Comparison of ENCODE assay signal across 8 cellular contexts in genomic region chr5:168579206-168579986, GRCh38. TPM values are rescaled to one million over a fixed set of nuclear protein-coding genes. Genes with fewer than 3 reads are reported as not detected.
A peak's percentile ranks its signal among the peaks of the same experiment; 100 is the strongest.
DNase-seq lines count a peak whose midpoint lies in the region; ATAC-seq lines count a peak whose summit lies in the region.

PANK3 (minus strand) TSS chr5:168579368; CDS start chr5:168579283, 85 bp downstream.

- peak within 1 kb of the TSS; percentile 92 for H3K9ac ChIP-seq in rectal smooth muscle tissue (ENCODE audit: low read length)

- peak within 1 kb of the TSS; percentile 98 for H3K4me3 ChIP-seq in rectal smooth muscle tissue (ENCODE audit: low read length)
- peak within 1 kb of the TSS; percentile 31 to 86 for H3K4me3 ChIP-seq in aorta (ENCODE audit: low read length in 2 of 2)

- peak; percentile 91 for ATAC-seq in GM18508 (IDR thresholded peaks at IDR 0.05; ENCODE audit: insufficient read depth, unreplicated experiment)
- peak; percentile 96 for ATAC-seq in HG03025 (IDR thresholded peaks at IDR 0.05; ENCODE audit: low FRiP score, unreplicated experiment)
- ATAC-seq in aorta (ENCODE audit: low FRiP score): peak; percentile 100

- H3K27ac ChIP-seq in rectal smooth muscle tissue (ENCODE audit: low read depth, low read length): peak within 1 kb of the TSS; percentile 94
- H3K27ac ChIP-seq in aorta (ENCODE audit: low read depth in 1 of 2, low read length in 2 of 2): peak within 1 kb of the TSS; percentile 52 to 72

- peaks cover 7% of the 10 kb centered on the region for H3K4me1 ChIP-seq in rectal smooth muscle tissue (ENCODE audit: control insufficient read depth, insufficient read depth, low read length)
- no peaks in the 10 kb centered on the region for H3K4me1 ChIP-seq in aorta (ENCODE audit: control insufficient read depth in 1 of 2, insufficient read depth in 2 of 2, low read length in 2 of 2)

- H3K36me3 ChIP-seq in rectal smooth muscle tissue (ENCODE audit: control insufficient read depth, insufficient read depth, low read length) (no peaks in the 10 kb centered on the region), aorta (ENCODE audit: control insufficient read depth in 1 of 2, insufficient read depth in 2 of 2, low read length in 1 of 2) (no peaks in the 10 kb centered on the region)

- no peaks in the 10 kb centered on the region for H3K9me3 ChIP-seq in aorta (ENCODE audit: control insufficient read depth, low read length)

- WGBS in aorta, 2 donors: 0% methylated on average over 57 to 76 of the region's 76 CpGs

- intact Hi-C loops in aorta (cut with DNase I): loop anchor here (2.0 to 10.0 kb wide), 3 partner anchors 92 to 1003 kb away; partner anchors contain the start of genes RARS1 (in 2 of the 2) and SPDL1 (in 1 of the 2)

- DNase-seq in NCI-H2081 (lab: John Stamatoyannopoulos, UW) (peak; percentile 97 to 99), T1000 (lab: John Stamatoyannopoulos, UW) (peak; percentile 97), astrocyte of the hippocampus (ENCODE audit: low read depth, low spot score) (peak; percentile 100), hepatic stellate cell (ENCODE audit: low spot score) (peak; percentile 95), aorta (peak; percentile 99)

- H3K27me3 ChIP-seq in rectal smooth muscle tissue (ENCODE audit: control insufficient read depth, insufficient read depth, low read length) (no peaks in the 10 kb centered on the region), aorta (ENCODE audit: control insufficient read depth in 1 of 2, insufficient read depth in 2 of 2, low read length in 1 of 2) (no peaks in the 10 kb centered on the region)

RNA-seq across cellular contexts. Expression of gene PANK3, which starts in this region (rescaled TPM):
- total RNA-seq in aorta: 10 to 100 TPM; 42.0 to 57.1 TPM
- polyA plus RNA-seq in aorta: 10 to 100 TPM in 1 of 2 donors, 1 to 10 TPM in 1; 8.0 to 13.8 TPM

Comparison
In these comparisons a context has a peak if more than half of its experiments do, and no peak if none do; other contexts are left out.
1. Peak in every context shown above with its lines: DNase-seq, ATAC-seq, H3K4me3 ChIP-seq and H3K27ac ChIP-seq.